22 cellular contexts compared by ENCODE assay signal in genomic region chr2:144381716-144382115, GRCh38.
DNase-seq lines count a peak whose midpoint lies in the region; ATAC-seq lines count a peak whose summit lies in the region.
"Had no signal": no experiment of that assay in that cellular context is flagged by ENCODE, and none has a peak within 500 bp of the region (broad histone marks: within the 10 kb centered on the region; RNA-seq: fewer than 3 reads in every experiment).

No MANE protein-coding gene starts in this region.

- no peak for DNase-seq in activated T-cell treated with anti-CD3 and anti-CD28 coated beads, Interleukin-2, amount 50 U/mL, for 72 hours
- DNase-seq in activated T-cell treated with anti-CD3 and anti-CD28 coated beads, Interleukin-2, amount 50 U/mL, for 48 hours, result no peak
- DNase-seq in myocyte (ENCODE audit: low read depth), result peak; percentile 30
- no peak for DNase-seq in substantia nigra (lab: John Stamatoyannopoulos, UW)
- no peak for DNase-seq in stimulated activated naive CD4-positive, alpha-beta T cell (lab: John Stamatoyannopoulos, UW)
- DNase-seq in NCI-H226, result no peak
- DNase-seq: CD4-positive, alpha-beta memory T cell; DMS153; GF-D8; HCEC 1CT; KG1; NCI-H1417 treated with DMSO at 0.1 percent for 48 hours; NCI-H187 treated with DMSO at 0.1 percent for 48 hours; NCI-H2227 treated with DMSO at 0.1 percent for 48 hours; NCI-H524; NCI-H82; RPMI8226; SIG-M5 had no signal

- peak overlapping the region in 1 of 2 donors; percentile 25 for H3K4me3 Mint-ChIP-seq in activated T-cell treated with anti-CD3 and anti-CD28 coated beads, Interleukin-2, amount 50 U/mL, for 72 hours
- H3K4me3 Mint-ChIP-seq: CD4-positive, alpha-beta memory T cell; GM23338 had no signal

- peaks cover 61% of the 10 kb centered on the region for H3K4me1 Mint-ChIP-seq in activated T-cell treated with anti-CD3 and anti-CD28 coated beads, Interleukin-2, amount 50 U/mL, for 72 hours (ENCODE audit: low read depth)

- peak overlapping the region; percentile 4 for H3K27ac ChIP-seq in angular gyrus (ENCODE audit: low read depth, low read length)
- H3K27ac ChIP-seq in substantia nigra (ENCODE audit: low read depth, low read length, poor library complexity, severe bottlenecking), result peak overlapping the region; percentile 14

- peak overlapping the region; percentile 56 for H3K27ac Mint-ChIP-seq in activated T-cell treated with anti-CD3 and anti-CD28 coated beads, Interleukin-2, amount 50 U/mL, for 72 hours
- H3K27ac Mint-ChIP-seq: CD4-positive, alpha-beta memory T cell; GM23338 had no signal

- ATAC-seq in activated T-cell treated with anti-CD3 and anti-CD28 coated beads, Interleukin-2, amount 50 U/mL, for 72 hours (replicated peaks in 1 of 2), result peak; percentile 12 to 50
- no peak for ATAC-seq in GM18520 (IDR thresholded peaks at IDR 0.05; ENCODE audit: unreplicated experiment)
- ATAC-seq: GM23338, HepG2 had no signal

- no peaks in the 10 kb centered on the region for H3K27me3 Mint-ChIP-seq in activated T-cell treated with anti-CD3 and anti-CD28 coated beads, Interleukin-2, amount 50 U/mL, for 72 hours (ENCODE audit: low read depth)

- no peaks in the 10 kb centered on the region for H3K36me3 Mint-ChIP-seq in activated T-cell treated with anti-CD3 and anti-CD28 coated beads, Interleukin-2, amount 50 U/mL, for 72 hours (ENCODE audit: insufficient read depth in 2 of 2)
- H3K36me3 Mint-ChIP-seq: CD4-positive, alpha-beta memory T cell had no signal

- peaks cover 0 to 2% of the 10 kb centered on the region in 2 donors for H3K9me3 Mint-ChIP-seq in activated T-cell treated with anti-CD3 and anti-CD28 coated beads, Interleukin-2, amount 50 U/mL, for 72 hours
- H3K9me3 Mint-ChIP-seq: CD4-positive, alpha-beta memory T cell; GM23338 had no signal
